ENCODE assay signal across 8 cellular contexts in genomic region chr22:42937164-42937854, GRCh38.
DNase-seq lines count a peak whose midpoint lies in the region; ATAC-seq and TF ChIP-seq lines count a peak whose summit lies in the region.

No MANE protein-coding gene starts in this region.

- 0 out of 2 replicates have a peak overlapping the region, but pooled peaks have one; percentile 12 for H3K27ac ChIP-seq in 22Rv1
- peak overlapping the region; percentile 63 for H3K27ac ChIP-seq in Panc1 (ENCODE audit: low read length)
- H3K27ac ChIP-seq in body of pancreas = peak overlapping the region; percentile 81 to 92 (median 90)
- peak overlapping the region; percentile 42 for H3K27ac ChIP-seq in thymus (ENCODE audit: low read depth)

- ATAC-seq in Panc1 = peak; percentile 75
- peak; percentile 22 for ATAC-seq in body of pancreas
- no peak for ATAC-seq in HG02840 (IDR thresholded peaks at IDR 0.05; ENCODE audit: low FRiP score, unreplicated experiment)

- WGBS in body of pancreas, 2 donors = 38 to 50% methylated on average over 9 to 12 of the region's 12 CpGs
- WGBS in lower leg skin, 2 donors = 33 to 36% methylated on average over 12 of the region's 12 CpGs
- 42% methylated on average over 12 of the region's 12 CpGs for WGBS in thymus

- no peak for TF ChIP-seq CTCF in 22Rv1 (IDR thresholded peaks at IDR 0.05)
- no peak for TF ChIP-seq CTCF in Panc1 (IDR thresholded peaks at IDR 0.05)
- TF ChIP-seq CTCF in body of pancreas (IDR thresholded peaks at IDR 0.05) = no peak
- TF ChIP-seq CTCF in lower leg skin (IDR thresholded peaks at IDR 0.05) = no peak

- no peaks in the 10 kb centered on the region for H3K27me3 ChIP-seq in Panc1 (ENCODE audit: control insufficient read depth, insufficient read depth, low read length)
- no peaks in the 10 kb centered on the region for H3K27me3 ChIP-seq in body of pancreas
- no peaks in the 10 kb centered on the region for H3K27me3 ChIP-seq in thymus (ENCODE audit: control insufficient read depth, insufficient read depth)

- no TSS peak for BruUV-seq in Panc1 (replicated peaks; lab: Mats Ljungman, UMichigan)

- H3K9me3 ChIP-seq in Panc1 (ENCODE audit: control insufficient read depth, insufficient read depth, low read depth, low read length) (no peaks in the 10 kb centered on the region), body of pancreas (no peaks in the 10 kb centered on the region), thymus (ENCODE audit: control insufficient read depth) (no peaks in the 10 kb centered on the region)

- peak in 1 of 3 donors; percentile 14 for TF ChIP-seq POLR2A in body of pancreas (IDR thresholded peaks at IDR 0.05)
- TF ChIP-seq POLR2A in lower leg skin (IDR thresholded peaks at IDR 0.05) = no peak

- DNase-seq in GM19238 (ENCODE audit: insufficient read length, low spot score) (peak; percentile 52), Panc1 (ENCODE audit: low read depth, low spot score) (no peak), body of pancreas (peak; percentile 44 to 82 (median 68)), lower leg skin (ENCODE audit: low spot score in 2 of 2) (peak; percentile 75 to 93), anterior cingulate cortex (lab: John Stamatoyannopoulos, UW) (no peak)

- CTCF ChIA-PET in Panc1 (lab: Charles Lee) = no interaction called here

- H3K4me1 ChIP-seq in Panc1 (ENCODE audit: control insufficient read depth, insufficient read depth, low read length) (peaks cover 47% of the 10 kb centered on the region), body of pancreas (peaks cover 94% of the 10 kb centered on the region), thymus (ENCODE audit: control insufficient read depth, insufficient read depth, low read length) (no peaks in the 10 kb centered on the region)

- in situ Hi-C loops in Panc1 (cut with HindIII; ENCODE audit: low pct_unique_long_range_greater_than_20kb, low sequenced_read_pairs) = no loop called here

- intact Hi-C loops in Panc1 (cut with micrococcal nuclease; ENCODE audit: unreplicated experiment) = no loop called here
- intact Hi-C loops in body of pancreas (cut with DNase I) = no loop called here
- intact Hi-C loops in lower leg skin (cut with DNase I; ENCODE audit: low total_unique reads) = no loop called here

- H3K4me3 ChIP-seq in Panc1 (ENCODE audit: low read depth in 2 of 2, low read length in 2 of 2) (no peak overlapping the region), body of pancreas (no peak overlapping the region), lower leg skin (ENCODE audit: low read depth, poor library complexity, severe bottlenecking) (no peak overlapping the region), thymus (ENCODE audit: low read length) (no peak overlapping the region)

- H3K36me3 ChIP-seq in Panc1 (ENCODE audit: control insufficient read depth, insufficient read depth, low read length) = no peaks in the 10 kb centered on the region
- no peaks in the 10 kb centered on the region for H3K36me3 ChIP-seq in body of pancreas (replicated peaks in 1 of 2; ENCODE audit: insufficient read depth in 1 of 2, low read depth in 2 of 2)
- H3K36me3 ChIP-seq in thymus (ENCODE audit: control insufficient read depth, insufficient read depth) = no peaks in the 10 kb centered on the region

- POLR2A ChIA-PET in Panc1 (lab: Charles Lee) = no interaction called here

Comparison
In these comparisons a context has a peak if more than half of its experiments do, and no peak if none do; other contexts are left out.
1. H3K27ac ChIP-seq: peak in every context shown above with its lines; median percentile 90 in body of pancreas; 63 in Panc1; 42 in thymus; 12 in 22Rv1.
2. DNase-seq: peak in GM19238 (single experiment), body of pancreas (4 of 4) and lower leg skin (2 of 2); none in Panc1 (single experiment) and anterior cingulate cortex (0 of 58).